In the genomic region with DNA sequence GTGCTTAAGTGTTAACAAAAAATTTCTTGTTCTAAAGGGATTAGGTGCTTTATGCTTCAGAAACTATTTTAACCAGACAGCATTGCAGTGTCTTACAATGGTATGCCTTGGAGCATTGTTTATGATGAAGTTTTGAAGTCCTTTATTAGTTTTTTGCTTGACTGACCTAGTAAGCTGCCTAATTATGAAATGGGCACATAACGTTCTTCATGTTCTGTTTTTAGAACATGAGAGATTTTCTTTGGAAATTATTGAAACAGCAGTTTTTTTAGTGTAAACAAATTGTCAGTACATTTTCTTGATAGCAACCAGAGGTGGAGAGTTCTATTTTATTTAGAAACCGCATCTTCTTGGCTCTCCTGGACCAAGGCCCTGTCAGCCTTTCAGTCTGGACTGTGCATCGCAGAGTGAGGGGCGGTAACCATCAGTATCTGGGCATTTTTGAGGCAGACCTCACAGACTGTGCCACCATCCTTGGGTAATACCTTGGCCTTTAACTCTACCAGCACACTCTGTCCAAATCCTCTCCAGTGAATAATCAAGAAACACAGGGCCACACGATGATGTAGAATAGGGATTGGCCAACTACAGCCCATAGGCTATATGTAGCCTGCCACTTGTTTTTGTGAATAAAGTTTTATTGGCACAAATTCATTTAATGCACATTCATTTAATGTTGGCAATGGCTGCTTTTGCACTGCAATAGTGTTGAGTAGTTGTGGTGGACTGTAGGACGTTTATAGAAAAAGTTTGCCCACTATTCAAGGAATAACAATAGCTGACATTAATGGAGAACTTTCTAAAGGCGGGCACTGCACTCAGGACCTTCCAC, we compare ENCODE assay signal across 16 cellular contexts.
"Had no signal": no experiment of that assay in that cellular context is flagged by ENCODE, and none has a peak within 500 bp of the region (broad histone marks: within the 10 kb centered on the region; RNA-seq: fewer than 3 reads in every experiment).

No MANE protein-coding gene starts in this region.

- H3K4me3 Mint-ChIP-seq: activated naive CD8-positive, alpha-beta T cell; naive thymus-derived CD4-positive, alpha-beta T cell; type B pancreatic cell had no signal

- H3K27ac ChIP-seq: brain microvascular endothelial cell, colonic mucosa, psoas muscle had no signal

- H3K4me1 ChIP-seq: colonic mucosa, psoas muscle had no signal

- ATAC-seq: naive thymus-derived CD4-positive, alpha-beta T cell; psoas muscle had no signal

- H3K27ac Mint-ChIP-seq: activated naive CD8-positive, alpha-beta T cell; type B pancreatic cell had no signal

- H3K4me3 ChIP-seq: colonic mucosa, psoas muscle had no signal

- DNase-seq: activated CD4-positive, alpha-beta T cell treated with anti-CD3 and anti-CD28 coated beads, Interleukin-2, amount 50 U/mL, for 1 hour; activated gamma-delta T cell; brain microvascular endothelial cell; central memory CD4-positive, alpha-beta T cell; colonic mucosa; mesendoderm; naive thymus-derived CD4-positive, alpha-beta T cell; psoas muscle; SIG-M5; stimulated activated CD4-positive, alpha-beta T cell treated with anti-CD3 and anti-CD28 coated beads, Interleukin-12 subunit alpha, Interleukin-12 subunit beta, amount 100 ng/mL, for 4 hours; stimulated activated CD4-positive, alpha-beta T cell treated with anti-CD3 and anti-CD28 coated beads, Interleukin-1b, Interleukin-23, amount 100 ng/mL, for 48 hours; stimulated activated CD8-positive, alpha-beta memory T cell treated with anti-CD3 and anti-CD28 coated beads, Interleukin-4, amount 100 ng/mL, for 48 hours; stimulated activated naive CD4-positive, alpha-beta T cell; T1000 had no signal

- H3K27me3 ChIP-seq: brain microvascular endothelial cell, colonic mucosa had no signal

- H3K9me3 ChIP-seq: colonic mucosa, psoas muscle had no signal

- H3K27me3 Mint-ChIP-seq: activated naive CD8-positive, alpha-beta T cell; naive thymus-derived CD4-positive, alpha-beta T cell; type B pancreatic cell had no signal

- H3K9me3 Mint-ChIP-seq: naive thymus-derived CD4-positive, alpha-beta T cell; type B pancreatic cell had no signal
